28 cellular contexts compared by ENCODE assay signal in genomic region chr15:69656271-69657030, GRCh38.
A peak's percentile ranks its signal among the peaks of the same experiment; 100 is the strongest.
DNase-seq lines count a peak whose midpoint lies in the region; ATAC-seq, FAIRE-seq and TF ChIP-seq lines count a peak whose summit lies in the region.
"Had no signal": no experiment of that assay in that cellular context is flagged by ENCODE, and none has a peak within 500 bp of the region (broad histone marks: within the 10 kb centered on the region; RNA-seq: fewer than 3 reads in every experiment).

No MANE protein-coding gene starts in this region.

- WGBS in HepG2 (ENCODE audit: low lambda C conversion rate) = 45% methylated on average over 10 of the region's 10 CpGs

- TF ChIP-seq POLR2A in HepG2 (IDR thresholded peaks at IDR 0.05; ENCODE audit: insufficient read depth in 1 of 2, low read depth in 2 of 2, low read length in 2 of 2) = no peak

- no peak for FAIRE-seq in HepG2 (lab: Jason Lieb, UNC)
- FAIRE-seq: GM18507 had no signal

- no peaks in the 10 kb centered on the region for H3K4me1 ChIP-seq in HepG2 (ENCODE audit: insufficient read depth, low read length)
- H3K4me1 ChIP-seq: BLaER1, HAP-1 had no signal

- H3K36me3 ChIP-seq in HepG2 (replicated peaks in 1 of 2; ENCODE audit: control insufficient read depth in 1 of 2, insufficient read depth in 2 of 2, low read length in 2 of 2) = no peaks in the 10 kb centered on the region
- H3K36me3 ChIP-seq: BLaER1, HAP-1 had no signal

- H3K27me3 Mint-ChIP-seq in stimulated activated naive CD8-positive, alpha-beta T cell treated with anti-CD3 and anti-CD28 coated beads, Interleukin-15, amount 100 ng/mL, for 72 hours = peaks cover 5% of the 10 kb centered on the region

- intact Hi-C loops in cardiac septum (cut with DNase I) (no loop called here), Right ventricle myocardium inferior (cut with DNase I) (no loop called here), HepG2 (cut with micrococcal nuclease; ENCODE audit: unreplicated experiment) (no loop called here)

- peaks cover 9 to 56% of the 10 kb centered on the region in 2 experiments; a peak in 4 of 5 replicates for H3K27me3 ChIP-seq in HepG2 (ENCODE audit: control insufficient read depth in 1 of 2, insufficient read depth in 2 of 2, low read length in 2 of 2)

- no peak for ATAC-seq in Right ventricle myocardium inferior
- no peak for ATAC-seq in stimulated activated naive CD8-positive, alpha-beta T cell treated with anti-CD3 and anti-CD28 coated beads, Interleukin-15, amount 100 ng/mL, for 72 hours
- ATAC-seq in HepG2 = no peak
- ATAC-seq in HG03175 (IDR thresholded peaks at IDR 0.05; ENCODE audit: unreplicated experiment) = no peak
- ATAC-seq: GM23338, Panc1 had no signal

- H4K20me1 ChIP-seq in HepG2 (ENCODE audit: insufficient read depth, low read length) = 0 out of 2 replicates have a peak, but pooled peaks cover 2% of the 10 kb centered on the region

- no peak overlapping the region for H3K4me3 Mint-ChIP-seq in stimulated activated naive CD8-positive, alpha-beta T cell treated with anti-CD3 and anti-CD28 coated beads, Interleukin-15, amount 100 ng/mL, for 72 hours
- H3K4me3 Mint-ChIP-seq: CD4-positive, CD25-positive, alpha-beta regulatory T cell; GM23338; HFFc6; IgD-negative memory B cell had no signal

- H3K79me2 ChIP-seq in HepG2 (ENCODE audit: insufficient read depth, low read length) = no peaks in the 10 kb centered on the region

- TF ChIP-seq EP300 in HepG2 (IDR thresholded peaks at IDR 0.05; ENCODE audit: low read depth in 2 of 2, low read length in 2 of 2) (no peak), HepG2 (CRISPR knock-in tag; IDR thresholded peaks at IDR 0.05; ENCODE audit: borderline replicate concordance) (no peak)

- H3K9me3 ChIP-seq in HepG2 (ENCODE audit: low read length) = no peaks in the 10 kb centered on the region
- H3K9me3 ChIP-seq: BLaER1, HAP-1 had no signal

- no peak overlapping the region for H3K27ac ChIP-seq in HepG2 (ENCODE audit: extremely low read length, insufficient read depth, low read length)
- H3K27ac ChIP-seq: BLaER1, KMS-11, RWPE1 had no signal

- H3K27ac Mint-ChIP-seq in stimulated activated naive CD8-positive, alpha-beta T cell treated with anti-CD3 and anti-CD28 coated beads, Interleukin-15, amount 100 ng/mL, for 72 hours = peak overlapping the region in 1 of 2 donors; percentile 50
- H3K27ac Mint-ChIP-seq: CD4-positive, CD25-positive, alpha-beta regulatory T cell; GM23338; HFFc6 had no signal

- H3K4me1 Mint-ChIP-seq in stimulated activated naive CD8-positive, alpha-beta T cell treated with anti-CD3 and anti-CD28 coated beads, Interleukin-15, amount 100 ng/mL, for 72 hours = no peaks in the 10 kb centered on the region
- H3K4me1 Mint-ChIP-seq: CD4-positive, CD25-positive, alpha-beta regulatory T cell; GM23338; IgD-negative memory B cell had no signal

- POLR2A ChIA-PET in HepG2 (lab: Yijun Ruan, JAX) = no interaction called here

- H3K9ac ChIP-seq in HepG2 (ENCODE audit: insufficient read depth, low read depth, low read length) = no peak overlapping the region
- H3K9ac ChIP-seq: BLaER1, KMS-11 had no signal

- no TSS peak for BruUV-seq in HepG2 (replicated peaks; lab: Mats Ljungman, UMichigan)

- H3K4me3 ChIP-seq in fibroblast of mammary gland (ENCODE audit: control insufficient read depth, low read depth, low read length) (no peak overlapping the region), HepG2 (replicated peaks in 1 of 3; ENCODE audit: insufficient read depth in 1 of 3, low read depth in 2 of 3, low read length in 3 of 3) (no peak overlapping the region)
- H3K4me3 ChIP-seq: BLaER1, GM23338, HAP-1 had no signal

- no peak for TF ChIP-seq RAD21 in HepG2 (CRISPR knock-in tag; IDR thresholded peaks at IDR 0.05)

- TF ChIP-seq CTCF in fibroblast of mammary gland (conservative IDR thresholded peaks at IDR 0.05; ENCODE audit: control insufficient read depth, insufficient read depth, low read depth, low read length) (no peak), HepG2 (CRISPR knock-in tag; IDR thresholded peaks at IDR 0.05) (no peak)

- CTCF ChIA-PET in HepG2 (lab: Yijun Ruan, JAX; ENCODE audit: low intra/inter-chr PET ratio, low total read pairs) = no interaction called here

- H2AFZ ChIP-seq in HepG2 (ENCODE audit: low read length) = no peak overlapping the region
- H2AFZ ChIP-seq: GM23338 had no signal

- DNase-seq in cardiac septum (ENCODE audit: low spot score) (peak; percentile 51), Right ventricle myocardium inferior (ENCODE audit: missing footprints) (no peak), fibroblast of mammary gland (ENCODE audit: low read depth) (peak; percentile 1), HepG2 (ENCODE audit: low spot score) (no peak)
- DNase-seq in stimulated activated CD8-positive, alpha-beta memory T cell treated with anti-CD3 and anti-CD28 coated beads, Interleukin-4, amount 100 ng/mL, for 48 hours = peak; percentile 3
- DNase-seq in stimulated activated naive CD8-positive, alpha-beta T cell treated with anti-CD3 and anti-CD28 coated beads, Interleukin-15, amount 100 ng/mL, for 72 hours = no peak
- DNase-seq: CD4-positive, CD25-positive, alpha-beta regulatory T cell; DMS153; DND-41; HFFc6; NCI-H1092 treated with DMSO at 0.1 percent for 48 hours; NCI-H1436; NCI-H187; NCI-H2081 treated with DMSO at 0.1 percent for 48 hours; NCI-H2171; NCI-H226; NCI-H510A; NCI-H69; SHP77 treated with DMSO at 0.1 percent for 48 hours had no signal

- H3K4me2 ChIP-seq in HepG2 (ENCODE audit: low read depth, low read length) = no peak overlapping the region
- H3K4me2 ChIP-seq: BLaER1, GM23338, KMS-11 had no signal

- H3K9me3 Mint-ChIP-seq in stimulated activated naive CD8-positive, alpha-beta T cell treated with anti-CD3 and anti-CD28 coated beads, Interleukin-15, amount 100 ng/mL, for 72 hours = no peaks in the 10 kb centered on the region
- H3K9me3 Mint-ChIP-seq: GM23338 had no signal

- in situ Hi-C loops in HepG2 (cut with HindIII; ENCODE audit: extremely low pct_ligation_motif_present, low pct_unique_long_range_greater_than_20kb) = no loop called here

TF ChIP-seq in HepG2, 621 proteins besides CTCF, POLR2A, EP300 and RAD21:
- TF ChIP-seq ZNF713 (CRISPR knock-in tag; IDR thresholded peaks at IDR 0.05) (no peak), HES4 (CRISPR knock-in tag; IDR thresholded peaks at IDR 0.05; ENCODE audit: borderline replicate concordance) (no peak), GPN1 (CRISPR knock-in tag; IDR thresholded peaks at IDR 0.05; ENCODE audit: borderline replicate concordance) (no peak)

Comparison
In these comparisons a context has a peak if more than half of its experiments do, and no peak if none do; other contexts are left out.
1. DNase-seq: peak in cardiac septum (single experiment), fibroblast of mammary gland (single experiment) and stimulated activated CD8-positive, alpha-beta memory T cell treated with anti-CD3 and anti-CD28 coated beads, Interleukin-4, amount 100 ng/mL, for 48 hours (single experiment); none in Right ventricle myocardium inferior (single experiment), stimulated activated naive CD8-positive, alpha-beta T cell treated with anti-CD3 and anti-CD28 coated beads, Interleukin-15, amount 100 ng/mL, for 72 hours (0 of 2) and HepG2 (single experiment).